2 cellular contexts compared by ENCODE assay signal in genomic region chr4:153322791-153323190, GRCh38.
TF ChIP-seq lines count a peak whose summit lies in the region.

No MANE protein-coding gene starts in this region.

TF ChIP-seq in HepG2, 621 proteins besides CTCF, POLR2A, EP300 and RAD21:
- TF ChIP-seq RBM22 (optimal IDR thresholded peaks at IDR 0.05; ENCODE audit: low read length) (no peak), SP2 (CRISPR knock-in tag; IDR thresholded peaks at IDR 0.05) (no peak), STAT5B (CRISPR knock-in tag; IDR thresholded peaks at IDR 0.05) (no peak), ZNF589 (CRISPR knock-in tag; conservative IDR thresholded peaks at IDR 0.05) (no peak), ZNF331 (CRISPR knock-in tag; IDR thresholded peaks at IDR 0.05) (no peak), ZC3H13 (CRISPR knock-in tag; IDR thresholded peaks at IDR 0.05) (no peak), ARID2 (CRISPR knock-in tag; IDR thresholded peaks at IDR 0.05; ENCODE audit: borderline replicate concordance) (no peak), TCF7 (IDR thresholded peaks at IDR 0.05; ENCODE audit: low read depth) (no peak), ZNF235 (CRISPR knock-in tag; IDR thresholded peaks at IDR 0.05; ENCODE audit: borderline replicate concordance) (no peak), ZNF780A (CRISPR knock-in tag; IDR thresholded peaks at IDR 0.05) (no peak), SCMH1 (CRISPR knock-in tag; IDR thresholded peaks at IDR 0.05; ENCODE audit: borderline replicate concordance) (no peak), ZNF768 (CRISPR knock-in tag; IDR thresholded peaks at IDR 0.05) (no peak), ZBTB20 (CRISPR knock-in tag; IDR thresholded peaks at IDR 0.05; ENCODE audit: borderline replicate concordance, low read depth) (no peak), MTA1 (CRISPR knock-in tag; IDR thresholded peaks at IDR 0.05; ENCODE audit: borderline replicate concordance) (no peak), YEATS4 (CRISPR knock-in tag; IDR thresholded peaks at IDR 0.05; ENCODE audit: borderline replicate concordance) (no peak), ZNF775 (CRISPR knock-in tag; IDR thresholded peaks at IDR 0.05; ENCODE audit: borderline replicate concordance) (no peak), ARID4A (CRISPR knock-in tag; IDR thresholded peaks at IDR 0.05; ENCODE audit: borderline replicate concordance) (no peak), HNF1B (CRISPR knock-in tag; IDR thresholded peaks at IDR 0.05) (no peak), REPIN1 (CRISPR knock-in tag; IDR thresholded peaks at IDR 0.05; ENCODE audit: borderline replicate concordance, low read depth) (no peak), ZNF431 (CRISPR knock-in tag; IDR thresholded peaks at IDR 0.05; ENCODE audit: borderline replicate concordance, low read depth) (no peak)

TF ChIP-seq in K562, 482 proteins besides CTCF, POLR2A, EP300 and RAD21:
- no peak for TF ChIP-seq SMARCA5 (IDR thresholded peaks at IDR 0.05)
- TF ChIP-seq NFE2 (IDR thresholded peaks at IDR 0.05; ENCODE audit: low read depth) = 0 out of 2 replicates have a peak, but pooled peaks have one; percentile 7
TF ChIP-seq in K562: peak in this region for 1.
